1 cellular context compared by ENCODE assay signal in the genomic region with DNA sequence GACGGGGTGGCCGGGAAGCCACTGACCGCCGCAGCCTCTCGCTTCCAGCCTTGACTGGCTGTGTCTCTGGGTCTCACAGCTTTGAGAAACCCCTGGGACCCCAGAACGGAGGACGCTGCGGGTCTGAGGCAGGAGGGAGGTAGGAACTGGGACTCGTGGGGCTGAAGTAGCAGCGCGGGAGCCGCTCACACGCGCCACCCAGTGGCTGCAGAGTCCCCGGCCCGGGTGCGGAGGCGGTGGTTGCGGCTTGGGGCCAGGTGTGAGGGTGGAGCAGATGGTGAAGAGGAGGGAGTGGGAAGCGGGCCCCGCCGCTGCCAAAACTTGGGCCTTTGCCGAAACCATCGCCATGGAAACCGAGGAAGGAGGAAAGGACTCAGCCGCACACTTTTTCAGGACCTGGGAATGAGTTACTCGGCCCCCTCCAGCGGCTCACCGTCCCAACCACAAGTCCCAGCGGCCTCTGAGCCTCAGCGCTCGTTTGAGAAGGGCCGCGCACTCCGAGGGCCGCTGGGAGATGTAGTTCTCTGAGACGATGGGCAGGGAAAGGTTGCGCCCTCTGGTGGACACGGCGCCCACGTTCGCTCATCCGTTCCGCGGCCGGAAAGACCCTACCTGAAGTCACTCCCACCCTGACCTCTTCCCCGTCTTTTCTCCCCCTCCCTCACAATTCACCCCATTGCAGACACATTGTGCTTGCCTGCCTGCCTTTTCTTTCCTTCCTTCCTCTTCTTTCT.
TF ChIP-seq lines count a peak whose summit lies in the region.

No MANE protein-coding gene starts in this region.

TF ChIP-seq in GM23338, 12 proteins besides CTCF, POLR2A, EP300 and RAD21:
- TF ChIP-seq, protein P1, sequence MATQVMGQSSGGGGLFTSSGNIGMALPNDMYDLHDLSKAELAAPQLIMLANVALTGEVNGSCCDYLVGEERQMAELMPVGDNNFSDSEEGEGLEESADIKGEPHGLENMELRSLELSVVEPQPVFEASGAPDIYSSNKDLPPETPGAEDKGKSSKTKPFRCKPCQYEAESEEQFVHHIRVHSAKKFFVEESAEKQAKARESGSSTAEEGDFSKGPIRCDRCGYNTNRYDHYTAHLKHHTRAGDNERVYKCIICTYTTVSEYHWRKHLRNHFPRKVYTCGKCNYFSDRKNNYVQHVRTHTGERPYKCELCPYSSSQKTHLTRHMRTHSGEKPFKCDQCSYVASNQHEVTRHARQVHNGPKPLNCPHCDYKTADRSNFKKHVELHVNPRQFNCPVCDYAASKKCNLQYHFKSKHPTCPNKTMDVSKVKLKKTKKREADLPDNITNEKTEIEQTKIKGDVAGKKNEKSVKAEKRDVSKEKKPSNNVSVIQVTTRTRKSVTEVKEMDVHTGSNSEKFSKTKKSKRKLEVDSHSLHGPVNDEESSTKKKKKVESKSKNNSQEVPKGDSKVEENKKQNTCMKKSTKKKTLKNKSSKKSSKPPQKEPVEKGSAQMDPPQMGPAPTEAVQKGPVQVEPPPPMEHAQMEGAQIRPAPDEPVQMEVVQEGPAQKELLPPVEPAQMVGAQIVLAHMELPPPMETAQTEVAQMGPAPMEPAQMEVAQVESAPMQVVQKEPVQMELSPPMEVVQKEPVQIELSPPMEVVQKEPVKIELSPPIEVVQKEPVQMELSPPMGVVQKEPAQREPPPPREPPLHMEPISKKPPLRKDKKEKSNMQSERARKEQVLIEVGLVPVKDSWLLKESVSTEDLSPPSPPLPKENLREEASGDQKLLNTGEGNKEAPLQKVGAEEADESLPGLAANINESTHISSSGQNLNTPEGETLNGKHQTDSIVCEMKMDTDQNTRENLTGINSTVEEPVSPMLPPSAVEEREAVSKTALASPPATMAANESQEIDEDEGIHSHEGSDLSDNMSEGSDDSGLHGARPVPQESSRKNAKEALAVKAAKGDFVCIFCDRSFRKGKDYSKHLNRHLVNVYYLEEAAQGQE (IDR thresholded peaks at IDR 0.05; ENCODE audit: unreplicated experiment): peak; percentile 5
- TF ChIP-seq CREB1 (CRISPR knock-in tag; IDR thresholded peaks at IDR 0.05; ENCODE audit: low read depth) (peak; percentile 72), STAT1 (IDR thresholded peaks at IDR 0.05; ENCODE audit: unreplicated experiment) (no peak)
- TF ChIP-seq, protein P2, sequence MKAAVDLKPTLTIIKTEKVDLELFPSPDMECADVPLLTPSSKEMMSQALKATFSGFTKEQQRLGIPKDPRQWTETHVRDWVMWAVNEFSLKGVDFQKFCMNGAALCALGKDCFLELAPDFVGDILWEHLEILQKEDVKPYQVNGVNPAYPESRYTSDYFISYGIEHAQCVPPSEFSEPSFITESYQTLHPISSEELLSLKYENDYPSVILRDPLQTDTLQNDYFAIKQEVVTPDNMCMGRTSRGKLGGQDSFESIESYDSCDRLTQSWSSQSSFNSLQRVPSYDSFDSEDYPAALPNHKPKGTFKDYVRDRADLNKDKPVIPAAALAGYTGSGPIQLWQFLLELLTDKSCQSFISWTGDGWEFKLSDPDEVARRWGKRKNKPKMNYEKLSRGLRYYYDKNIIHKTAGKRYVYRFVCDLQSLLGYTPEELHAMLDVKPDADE (IDR thresholded peaks at IDR 0.05): peak; percentile 99
- TF ChIP-seq, protein P3, sequence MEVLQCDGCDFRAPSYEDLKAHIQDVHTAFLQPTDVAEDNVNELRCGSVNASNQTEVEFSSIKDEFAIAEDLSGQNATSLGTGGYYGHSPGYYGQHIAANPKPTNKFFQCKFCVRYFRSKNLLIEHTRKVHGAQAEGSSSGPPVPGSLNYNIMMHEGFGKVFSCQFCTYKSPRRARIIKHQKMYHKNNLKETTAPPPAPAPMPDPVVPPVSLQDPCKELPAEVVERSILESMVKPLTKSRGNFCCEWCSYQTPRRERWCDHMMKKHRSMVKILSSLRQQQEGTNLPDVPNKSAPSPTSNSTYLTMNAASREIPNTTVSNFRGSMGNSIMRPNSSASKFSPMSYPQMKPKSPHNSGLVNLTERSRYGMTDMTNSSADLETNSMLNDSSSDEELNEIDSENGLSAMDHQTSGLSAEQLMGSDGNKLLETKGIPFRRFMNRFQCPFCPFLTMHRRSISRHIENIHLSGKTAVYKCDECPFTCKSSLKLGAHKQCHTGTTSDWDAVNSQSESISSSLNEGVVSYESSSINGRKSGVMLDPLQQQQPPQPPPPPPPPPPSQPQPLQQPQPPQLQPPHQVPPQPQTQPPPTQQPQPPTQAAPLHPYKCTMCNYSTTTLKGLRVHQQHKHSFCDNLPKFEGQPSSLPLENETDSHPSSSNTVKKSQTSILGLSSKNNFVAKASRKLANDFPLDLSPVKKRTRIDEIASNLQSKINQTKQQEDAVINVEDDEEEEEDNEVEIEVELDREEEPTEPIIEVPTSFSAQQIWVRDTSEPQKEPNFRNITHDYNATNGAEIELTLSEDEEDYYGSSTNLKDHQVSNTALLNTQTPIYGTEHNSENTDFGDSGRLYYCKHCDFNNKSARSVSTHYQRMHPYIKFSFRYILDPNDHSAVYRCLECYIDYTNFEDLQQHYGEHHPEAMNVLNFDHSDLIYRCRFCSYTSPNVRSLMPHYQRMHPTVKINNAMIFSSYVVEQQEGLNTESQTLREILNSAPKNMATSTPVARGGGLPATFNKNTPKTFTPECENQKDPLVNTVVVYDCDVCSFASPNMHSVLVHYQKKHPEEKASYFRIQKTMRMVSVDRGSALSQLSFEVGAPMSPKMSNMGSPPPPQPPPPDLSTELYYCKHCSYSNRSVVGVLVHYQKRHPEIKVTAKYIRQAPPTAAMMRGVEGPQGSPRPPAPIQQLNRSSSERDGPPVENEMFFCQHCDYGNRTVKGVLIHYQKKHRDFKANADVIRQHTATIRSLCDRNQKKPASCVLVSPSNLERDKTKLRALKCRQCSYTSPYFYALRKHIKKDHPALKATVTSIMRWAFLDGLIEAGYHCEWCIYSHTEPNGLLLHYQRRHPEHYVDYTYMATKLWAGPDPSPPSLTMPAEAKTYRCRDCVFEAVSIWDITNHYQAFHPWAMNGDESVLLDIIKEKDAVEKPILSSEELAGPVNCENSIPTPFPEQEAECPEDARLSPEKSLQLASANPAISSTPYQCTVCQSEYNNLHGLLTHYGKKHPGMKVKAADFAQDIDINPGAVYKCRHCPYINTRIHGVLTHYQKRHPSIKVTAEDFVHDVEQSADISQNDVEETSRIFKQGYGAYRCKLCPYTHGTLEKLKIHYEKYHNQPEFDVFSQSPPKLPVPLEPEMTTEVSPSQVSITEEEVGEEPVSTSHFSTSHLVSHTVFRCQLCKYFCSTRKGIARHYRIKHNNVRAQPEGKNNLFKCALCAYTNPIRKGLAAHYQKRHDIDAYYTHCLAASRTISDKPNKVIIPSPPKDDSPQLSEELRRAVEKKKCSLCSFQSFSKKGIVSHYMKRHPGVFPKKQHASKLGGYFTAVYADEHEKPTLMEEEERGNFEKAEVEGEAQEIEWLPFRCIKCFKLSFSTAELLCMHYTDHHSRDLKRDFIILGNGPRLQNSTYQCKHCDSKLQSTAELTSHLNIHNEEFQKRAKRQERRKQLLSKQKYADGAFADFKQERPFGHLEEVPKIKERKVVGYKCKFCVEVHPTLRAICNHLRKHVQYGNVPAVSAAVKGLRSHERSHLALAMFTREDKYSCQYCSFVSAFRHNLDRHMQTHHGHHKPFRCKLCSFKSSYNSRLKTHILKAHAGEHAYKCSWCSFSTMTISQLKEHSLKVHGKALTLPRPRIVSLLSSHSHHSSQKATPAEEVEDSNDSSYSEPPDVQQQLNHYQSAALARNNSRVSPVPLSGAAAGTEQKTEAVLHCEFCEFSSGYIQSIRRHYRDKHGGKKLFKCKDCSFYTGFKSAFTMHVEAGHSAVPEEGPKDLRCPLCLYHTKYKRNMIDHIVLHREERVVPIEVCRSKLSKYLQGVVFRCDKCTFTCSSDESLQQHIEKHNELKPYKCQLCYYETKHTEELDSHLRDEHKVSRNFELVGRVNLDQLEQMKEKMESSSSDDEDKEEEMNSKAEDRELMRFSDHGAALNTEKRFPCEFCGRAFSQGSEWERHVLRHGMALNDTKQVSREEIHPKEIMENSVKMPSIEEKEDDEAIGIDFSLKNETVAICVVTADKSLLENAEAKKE (CRISPR knock-in tag; IDR thresholded peaks at IDR 0.05): no peak
